ENCODE assay signal across 27 cellular contexts in genomic region chr6:149098700-149099276, GRCh38.
DNase-seq lines count a peak whose midpoint lies in the region; ATAC-seq, FAIRE-seq and TF ChIP-seq lines count a peak whose summit lies in the region.
"Had no signal": no experiment of that assay in that cellular context is flagged by ENCODE, and none has a peak within 500 bp of the region (broad histone marks: within the 10 kb centered on the region; RNA-seq: fewer than 3 reads in every experiment).

No MANE protein-coding gene starts in this region.

- BruUV-seq in HCT116 (replicated peaks; lab: Mats Ljungman, UMichigan) (no TSS peak), K562 (replicated peaks; lab: Mats Ljungman, UMichigan) (no TSS peak)

- DNase-seq in activated CD4-positive, alpha-beta T cell treated with anti-CD3 and anti-CD28 coated beads, Interleukin-2, amount 10 ng/mL, durations not matched to agents 24 days and 14 days = peak; percentile 54
- no peak for DNase-seq in activated CD4-positive, alpha-beta T cell treated with anti-CD3 and anti-CD28 coated beads for 48 hours
- no peak for DNase-seq in HCT116 (ENCODE audit: low read depth, low spot score)
- no peak for DNase-seq in K562 (ENCODE audit: extremely low read depth in 1 of 4, low spot score in 3 of 4)
- no peak for DNase-seq in activated CD8-positive, alpha-beta memory T cell treated with anti-CD3 and anti-CD28 coated beads, Interleukin-2, amount 50 U/mL, for 48 hours
- DNase-seq: 8988T; ACHN; BE2C; C1 segment of cervical spinal cord; CD4-positive, alpha-beta memory T cell; CD4-positive, CD25-positive, alpha-beta regulatory T cell; CD8-positive, alpha-beta memory T cell; COR-L47; DMS 273 treated with DMSO at 0.1 percent for 48 hours; DMS153; DMS53; DMS79; DND-41; EL; GDM1 had no signal

- TF ChIP-seq POLR2A in HCT116 (IDR thresholded peaks at IDR 0.05; ENCODE audit: borderline replicate concordance, extremely low read depth, insufficient read depth, insufficient read length) = no peak
- TF ChIP-seq POLR2A in K562 (conservative IDR thresholded peaks at IDR 0.05) = no peak

- H3K4me2 ChIP-seq in HCT116 (ENCODE audit: low read length) = no peak overlapping the region
- no peak overlapping the region for H3K4me2 ChIP-seq in K562 (ENCODE audit: insufficient read depth, low read length)
- H3K4me2 ChIP-seq: BLaER1 had no signal

- FAIRE-seq in K562 (lab: Jason Lieb, UNC) = no peak
- FAIRE-seq: A204.1, GM12891, GM19239 had no signal

- no peaks in the 10 kb centered on the region for H3K9me1 ChIP-seq in K562 (ENCODE audit: control insufficient read depth, insufficient read depth, low read length)

- TF ChIP-seq CTCF in HCT116 (IDR thresholded peaks at IDR 0.05 in 2 of 3, conservative IDR thresholded peaks at IDR 0.05 in 1 of 3; ENCODE audit: borderline replicate concordance in 1 of 3, insufficient read depth in 1 of 3, low read depth in 2 of 3, low read length in 2 of 3) (no peak), HEK293 (tag by site-specific recombination; IDR thresholded peaks at IDR 0.05) (no peak), K562 (IDR thresholded peaks at IDR 0.05 in 2 of 3, conservative IDR thresholded peaks at IDR 0.05 in 1 of 3; ENCODE audit: insufficient read depth in 2 of 3, low read depth in 1 of 3, low read length in 3 of 3) (no peak)

- WGBS in K562 (ENCODE audit: insufficient coverage, low coverage, missing lambda C conversion rate) = 13% methylated on average over 4 of the region's 4 CpGs

- no peak overlapping the region for H2AFZ ChIP-seq in HCT116 (ENCODE audit: low read depth, low read length, poor library complexity, severe bottlenecking)
- no peak overlapping the region for H2AFZ ChIP-seq in K562 (ENCODE audit: low read depth, low read length)

- H3K36me3 Mint-ChIP-seq in activated CD4-positive, alpha-beta T cell treated with anti-CD3 and anti-CD28 coated beads, Interleukin-2, amount 10 ng/mL, durations not matched to agents 24 days and 14 days (ENCODE audit: low read depth) = peaks cover 60% of the 10 kb centered on the region

- H3K9me3 Mint-ChIP-seq in activated CD4-positive, alpha-beta T cell treated with anti-CD3 and anti-CD28 coated beads, Interleukin-2, amount 10 ng/mL, durations not matched to agents 24 days and 14 days = peaks cover 24% of the 10 kb centered on the region

- TF ChIP-seq RAD21 in HCT116 (IDR thresholded peaks at IDR 0.05; ENCODE audit: low read depth) (no peak), K562 (CRISPR knock-in tag; conservative IDR thresholded peaks at IDR 0.05 in 1 of 2, IDR thresholded peaks at IDR 0.05 in 1 of 2) (no peak)

- H3K4me1 Mint-ChIP-seq in activated CD4-positive, alpha-beta T cell treated with anti-CD3 and anti-CD28 coated beads, Interleukin-2, amount 10 ng/mL, durations not matched to agents 24 days and 14 days = peaks cover 48% of the 10 kb centered on the region

- ATAC-seq in HCT116 (no peak), K562 (no peak), HG03571 (IDR thresholded peaks at IDR 0.05; ENCODE audit: unreplicated experiment) (no peak)

- in situ Hi-C loops in K562 (cut with MboI) = no loop called here

- no peak overlapping the region for H3K4me3 Mint-ChIP-seq in activated CD4-positive, alpha-beta T cell treated with anti-CD3 and anti-CD28 coated beads, Interleukin-2, amount 10 ng/mL, durations not matched to agents 24 days and 14 days
- H3K4me3 Mint-ChIP-seq: CD14-positive monocyte; CD4-positive, alpha-beta memory T cell; CD4-positive, CD25-positive, alpha-beta regulatory T cell; CD8-positive, alpha-beta memory T cell had no signal

- H3K4me1 ChIP-seq in HCT116 (ENCODE audit: control insufficient read depth in 1 of 2, insufficient read depth in 2 of 2, low read length in 2 of 2) (no peaks in the 10 kb centered on the region), HEK293 (ENCODE audit: control insufficient read depth, insufficient read depth, low read length) (peaks cover 2% of the 10 kb centered on the region; the same call in 1 of the 2 replicates), K562 (replicated peaks in 1 of 2; ENCODE audit: control insufficient read depth in 2 of 2, insufficient read depth in 2 of 2, low read length in 2 of 2) (no peaks in the 10 kb centered on the region; a peak in 1 of 5 replicates)
- H3K4me1 ChIP-seq: BE2C had no signal

- H3K4me3 ChIP-seq in HCT116 (replicated peaks in 1 of 2; ENCODE audit: low read depth in 1 of 2, low read length in 2 of 2) (no peak overlapping the region), HEK293 (ENCODE audit: low read depth, low read length) (no peak overlapping the region), K562 (no peak overlapping the region)
- H3K4me3 ChIP-seq: BLaER1 had no signal

- no peaks in the 10 kb centered on the region for H3K9me2 ChIP-seq in HCT116 (ENCODE audit: insufficient read depth)

- no peaks in the 10 kb centered on the region for H4K20me1 ChIP-seq in HCT116 (ENCODE audit: insufficient read depth)
- no peaks in the 10 kb centered on the region for H4K20me1 ChIP-seq in K562 (replicated peaks; ENCODE audit: control insufficient read depth, insufficient read depth, low read length)
- H4K20me1 ChIP-seq: BLaER1 had no signal

- intact Hi-C loops in activated CD4-positive, alpha-beta T cell treated with anti-CD3 and anti-CD28 coated beads, Interleukin-2, amount 10 ng/mL, durations not matched to agents 24 days and 14 days (cut with micrococcal nuclease) = no loop called here
- intact Hi-C loops in HCT116 (cut with micrococcal nuclease) (no loop called here), K562 (cut with micrococcal nuclease) (no loop called here)

- H3K27ac ChIP-seq in HCT116 (ENCODE audit: low read depth, low read length) (no peak overlapping the region), HEK293 (ENCODE audit: extremely low read depth, low read depth, low read length) (no peak overlapping the region), K562 (ENCODE audit: extremely low read depth, low read depth, low read length) (no peak overlapping the region)
- H3K27ac ChIP-seq: BLaER1 had no signal

- RAD21 ChIA-PET in HCT116 (lab: Charles Lee; ENCODE audit: low non-redundant PET in 1 of 2, low total read pairs in 2 of 2, uncharacterized antibody in 2 of 2, unreplicated experiment in 2 of 2) = no interaction called here

- H3K36me3 ChIP-seq in HCT116 (ENCODE audit: control insufficient read depth in 1 of 2, insufficient read depth in 2 of 2, low read length in 2 of 2) (no peaks in the 10 kb centered on the region), HEK293 (ENCODE audit: control insufficient read depth in 2 of 2, insufficient read depth in 1 of 2, low read length in 2 of 2) (no peaks in the 10 kb centered on the region), K562 (ENCODE audit: control insufficient read depth, insufficient read depth, low read length) (no peaks in the 10 kb centered on the region)
- H3K36me3 ChIP-seq: BE2C, BLaER1 had no signal

- H3K9me3 ChIP-seq in HCT116 (ENCODE audit: control insufficient read depth in 1 of 2, insufficient read depth in 1 of 2, low read depth in 1 of 2, low read length in 2 of 2) (peaks cover 0 to 4% of the 10 kb centered on the region in 2 experiments; a peak in 2 of 4 replicates), HEK293 (ENCODE audit: control insufficient read depth, insufficient read depth, low read depth, low read length) (no peaks in the 10 kb centered on the region), K562 (replicated peaks; ENCODE audit: control insufficient read depth, insufficient read depth, low read depth, low read length) (no peaks in the 10 kb centered on the region; the same call in 1 of the 2 replicates)
- H3K9me3 ChIP-seq: BE2C had no signal

- CTCF ChIA-PET in HCT116 (lab: Charles Lee) (no interaction called here), HEK293 (lab: Yijun Ruan, JAX) (interaction anchor here (1.4 kb wide), 1 partner anchor 10 kb away, joined by 5 read pairs; no protein-coding TSS in a partner anchor), K562 (lab: Yijun Ruan, JAX; ENCODE audit: low intra/inter-chr PET ratio) (interaction anchor here (0.7 kb wide), 1 partner anchor 219 kb away, joined by 3 read pairs; no protein-coding TSS in a partner anchor)

- no peak for TF ChIP-seq EP300 in K562 (IDR thresholded peaks at IDR 0.05; ENCODE audit: low read length)

- POLR2A ChIA-PET in HCT116 (lab: Charles Lee) (no interaction called here), HEK293 (lab: Yijun Ruan, JAX) (no interaction called here), K562 (lab: Yijun Ruan, JAX) (interaction anchor here (1.0 kb wide), 2 partner anchors 10 to 17 kb away, joined by 3 to 4 read pairs; no protein-coding TSS in a partner anchor)

- H3K9ac ChIP-seq in HCT116 (ENCODE audit: low read length) = no peak overlapping the region
- no peak overlapping the region for H3K9ac ChIP-seq in K562 (ENCODE audit: insufficient read depth in 1 of 2, low read depth in 2 of 2, low read length in 2 of 2)
- H3K9ac ChIP-seq: BLaER1 had no signal

- H3K27me3 ChIP-seq in HCT116 (ENCODE audit: insufficient read depth, low read length) = no peaks in the 10 kb centered on the region
- no peaks in the 10 kb centered on the region for H3K27me3 ChIP-seq in K562 (ENCODE audit: control insufficient read depth in 2 of 2, insufficient read depth in 2 of 2, low read length in 2 of 2)
- H3K27me3 ChIP-seq: BE2C, BLaER1 had no signal

- H3K27ac Mint-ChIP-seq in activated CD4-positive, alpha-beta T cell treated with anti-CD3 and anti-CD28 coated beads, Interleukin-2, amount 10 ng/mL, durations not matched to agents 24 days and 14 days = peak overlapping the region; percentile 9
- H3K27ac Mint-ChIP-seq: CD14-positive monocyte; CD4-positive, CD25-positive, alpha-beta regulatory T cell had no signal

- H3K27me3 Mint-ChIP-seq in activated CD4-positive, alpha-beta T cell treated with anti-CD3 and anti-CD28 coated beads, Interleukin-2, amount 10 ng/mL, durations not matched to agents 24 days and 14 days = no peaks in the 10 kb centered on the region
- H3K27me3 Mint-ChIP-seq: CD4-positive, alpha-beta memory T cell; CD4-positive, CD25-positive, alpha-beta regulatory T cell; CD8-positive, alpha-beta memory T cell had no signal

- no peaks in the 10 kb centered on the region for H3K79me2 ChIP-seq in HCT116 (ENCODE audit: insufficient read depth, low read length)
- no peaks in the 10 kb centered on the region for H3K79me2 ChIP-seq in K562 (ENCODE audit: control insufficient read depth, insufficient read depth, low read length)

TF ChIP-seq in HCT116, 20 proteins besides CTCF, POLR2A, EP300 and RAD21:
- TF ChIP-seq CBX3 (IDR thresholded peaks at IDR 0.05; ENCODE audit: low read depth) (peak; percentile 92; the same call in 1 of the 2 replicates), SRF (IDR thresholded peaks at IDR 0.05; ENCODE audit: low read depth) (no peak)

TF ChIP-seq in HEK293, 187 proteins besides CTCF, POLR2A, EP300 and RAD21 (continues in another document):
- TF ChIP-seq HOXD13 (CRISPR knock-in tag; IDR thresholded peaks at IDR 0.05; ENCODE audit: borderline replicate concordance) = no peak
- TF ChIP-seq ZNF626 (tag by site-specific recombination; IDR thresholded peaks at IDR 0.05) = peak; percentile 92
- no peak for TF ChIP-seq ZNF169 (tag by site-specific recombination; IDR thresholded peaks at IDR 0.05)
- no peak for TF ChIP-seq ZNF514 (tag by site-specific recombination; IDR thresholded peaks at IDR 0.05)

TF ChIP-seq in K562, 482 proteins besides CTCF, POLR2A, EP300 and RAD21 (continues in another document):
- no peak for TF ChIP-seq ZNF551 (CRISPR knock-in tag; IDR thresholded peaks at IDR 0.05)
- TF ChIP-seq ZEB2 (IDR thresholded peaks at IDR 0.05) = peak; percentile 26; the same call in 1 of the 2 replicates
- TF ChIP-seq THRAP3 (IDR thresholded peaks at IDR 0.05; ENCODE audit: borderline replicate concordance) = no peak
